8 cellular contexts compared by ENCODE assay signal in genomic region chr1:143903899-143904621, GRCh38.
DNase-seq lines count a peak whose midpoint lies in the region; ATAC-seq and TF ChIP-seq lines count a peak whose summit lies in the region.
"Not testable (repeated sequence)": the region's sequence is repeated elsewhere in the genome, so short reads cannot be mapped to it uniquely, and the experiment has no call there.

No MANE protein-coding gene starts in this region.

- intact Hi-C loops in left colon (cut with DNase I, micrococcal nuclease); testis (cut with DNase I; ENCODE audit: low total_unique reads): not testable (repeated sequence)

- DNase-seq in activated CD8-positive, alpha-beta T cell treated with anti-CD3 and anti-CD28 coated beads, Interleukin-2, amount 10 ng/mL, durations not matched to agents 7 days and 5 days, result not testable (repeated sequence)
- DNase-seq in choroid plexus epithelial cell (ENCODE audit: low read depth) (peak; percentile 60), foreskin melanocyte (peak; percentile 14), left colon (peak; percentile 6 to 27), pons (ENCODE audit: low spot score) (peak; percentile 22), testis (peak; percentile 38)

- POLR2A ChIA-PET in activated CD8-positive, alpha-beta T cell treated with anti-CD3 and anti-CD28 coated beads, Interleukin-2, amount 10 ng/mL, durations not matched to agents 7 days and 5 days (lab: Charles Lee), result not testable (repeated sequence)

- not testable (repeated sequence) for TF ChIP-seq CTCF in C4-2B (conservative IDR thresholded peaks at IDR 0.05); choroid plexus epithelial cell (conservative IDR thresholded peaks at IDR 0.05; ENCODE audit: low read depth, low read length); testis (IDR thresholded peaks at IDR 0.05)

- H3K4me1 ChIP-seq in HUES48 (ENCODE audit: control insufficient read depth, insufficient read depth, low read length); testis: not testable (repeated sequence)

- H3K36me3 Mint-ChIP-seq in activated CD8-positive, alpha-beta T cell treated with anti-CD3 and anti-CD28 coated beads, Interleukin-2, amount 10 ng/mL, durations not matched to agents 7 days and 5 days (ENCODE audit: low read depth), result not testable (repeated sequence)

- H3K9ac ChIP-seq in HUES48 (ENCODE audit: low read depth, low read length), result not testable (repeated sequence)

- CTCF ChIA-PET in activated CD8-positive, alpha-beta T cell treated with anti-CD3 and anti-CD28 coated beads, Interleukin-2, amount 10 ng/mL, durations not matched to agents 7 days and 5 days (lab: Charles Lee), result not testable (repeated sequence)

- not testable (repeated sequence) for H3K27me3 ChIP-seq in HUES48 (ENCODE audit: control insufficient read depth, insufficient read depth, low read length); testis

- not testable (repeated sequence) for TF ChIP-seq POLR2A in testis (IDR thresholded peaks at IDR 0.05)

- H3K27ac ChIP-seq in C4-2B, result peak overlapping the region; percentile 40
- H3K27ac ChIP-seq in HUES48 (ENCODE audit: low read depth, low read length), result not testable (repeated sequence)
- peak overlapping the region in 1 of 2 donors; percentile 84 for H3K27ac ChIP-seq in testis

- not testable (repeated sequence) for H3K36me3 ChIP-seq in HUES48 (ENCODE audit: control insufficient read depth, insufficient read depth, low read length); testis (ENCODE audit: low read depth, missing control alignments)

- H3K4me1 Mint-ChIP-seq in activated CD8-positive, alpha-beta T cell treated with anti-CD3 and anti-CD28 coated beads, Interleukin-2, amount 10 ng/mL, durations not matched to agents 7 days and 5 days (ENCODE audit: low read depth), result not testable (repeated sequence)

- peak; percentile 68 for ATAC-seq in activated CD8-positive, alpha-beta T cell treated with anti-CD3 and anti-CD28 coated beads, Interleukin-2, amount 10 ng/mL, durations not matched to agents 7 days and 5 days
- peak; percentile 57 for ATAC-seq in left colon

- not testable (repeated sequence) for H3K27ac Mint-ChIP-seq in activated CD8-positive, alpha-beta T cell treated with anti-CD3 and anti-CD28 coated beads, Interleukin-2, amount 10 ng/mL, durations not matched to agents 7 days and 5 days

- not testable (repeated sequence) for H3K27me3 Mint-ChIP-seq in activated CD8-positive, alpha-beta T cell treated with anti-CD3 and anti-CD28 coated beads, Interleukin-2, amount 10 ng/mL, durations not matched to agents 7 days and 5 days (ENCODE audit: low read depth)

- H3K9me3 ChIP-seq in HUES48 (ENCODE audit: control insufficient read depth, insufficient read depth, low read length); testis: not testable (repeated sequence)

- not testable (repeated sequence) for H3K4me3 Mint-ChIP-seq in activated CD8-positive, alpha-beta T cell treated with anti-CD3 and anti-CD28 coated beads, Interleukin-2, amount 10 ng/mL, durations not matched to agents 7 days and 5 days

- peak overlapping the region; percentile 45 for H3K4me3 ChIP-seq in HUES48 (ENCODE audit: low read depth, low read length)
- H3K4me3 ChIP-seq in choroid plexus epithelial cell (ENCODE audit: low read depth, low read length), result peak overlapping the region; percentile 56
- H3K4me3 ChIP-seq in testis, result peak overlapping the region; percentile 51 to 55

- not testable (repeated sequence) for H3K9me3 Mint-ChIP-seq in activated CD8-positive, alpha-beta T cell treated with anti-CD3 and anti-CD28 coated beads, Interleukin-2, amount 10 ng/mL, durations not matched to agents 7 days and 5 days (ENCODE audit: insufficient read depth)

- 3 to 15% methylated on average over 9 to 13 of the region's 48 CpGs for WGBS in testis, 2 donors
